In the genomic region with DNA sequence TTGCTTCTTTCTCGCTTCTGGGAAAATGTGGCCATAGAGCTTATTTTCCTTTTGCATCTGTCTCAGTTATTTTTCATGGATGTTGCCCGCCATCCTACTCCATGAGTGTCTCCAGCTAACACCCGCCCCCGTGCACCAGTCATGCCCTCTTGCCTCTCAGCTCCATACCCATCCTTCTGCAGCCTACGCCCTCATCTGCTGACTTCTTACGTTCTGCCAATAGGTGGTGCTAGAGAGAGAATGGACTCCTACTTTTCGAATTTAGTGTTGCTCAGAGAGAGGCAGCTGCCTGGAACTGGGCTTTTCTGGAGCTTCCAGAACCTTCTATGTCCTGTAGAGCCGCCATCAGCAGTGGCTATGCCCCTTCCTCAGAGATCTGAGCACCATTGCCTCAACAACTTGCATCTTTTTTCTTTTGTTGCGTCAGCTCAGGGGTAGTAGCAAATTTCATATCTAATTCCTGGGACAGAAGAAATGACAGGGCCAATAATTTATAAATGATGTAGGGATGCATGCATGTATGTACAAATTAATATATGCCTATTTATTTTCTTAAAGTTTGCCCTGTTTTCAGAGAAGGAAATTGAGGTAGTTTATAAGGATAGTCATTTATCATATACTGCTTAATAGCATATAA, we compare ENCODE assay signal across 1 cellular context.
TF ChIP-seq lines count a peak whose summit lies in the region.

No MANE protein-coding gene starts in this region.

TF ChIP-seq in H1, 55 proteins besides CTCF, POLR2A, EP300 and RAD21 (continued from another document):
- TF ChIP-seq, protein P1, sequence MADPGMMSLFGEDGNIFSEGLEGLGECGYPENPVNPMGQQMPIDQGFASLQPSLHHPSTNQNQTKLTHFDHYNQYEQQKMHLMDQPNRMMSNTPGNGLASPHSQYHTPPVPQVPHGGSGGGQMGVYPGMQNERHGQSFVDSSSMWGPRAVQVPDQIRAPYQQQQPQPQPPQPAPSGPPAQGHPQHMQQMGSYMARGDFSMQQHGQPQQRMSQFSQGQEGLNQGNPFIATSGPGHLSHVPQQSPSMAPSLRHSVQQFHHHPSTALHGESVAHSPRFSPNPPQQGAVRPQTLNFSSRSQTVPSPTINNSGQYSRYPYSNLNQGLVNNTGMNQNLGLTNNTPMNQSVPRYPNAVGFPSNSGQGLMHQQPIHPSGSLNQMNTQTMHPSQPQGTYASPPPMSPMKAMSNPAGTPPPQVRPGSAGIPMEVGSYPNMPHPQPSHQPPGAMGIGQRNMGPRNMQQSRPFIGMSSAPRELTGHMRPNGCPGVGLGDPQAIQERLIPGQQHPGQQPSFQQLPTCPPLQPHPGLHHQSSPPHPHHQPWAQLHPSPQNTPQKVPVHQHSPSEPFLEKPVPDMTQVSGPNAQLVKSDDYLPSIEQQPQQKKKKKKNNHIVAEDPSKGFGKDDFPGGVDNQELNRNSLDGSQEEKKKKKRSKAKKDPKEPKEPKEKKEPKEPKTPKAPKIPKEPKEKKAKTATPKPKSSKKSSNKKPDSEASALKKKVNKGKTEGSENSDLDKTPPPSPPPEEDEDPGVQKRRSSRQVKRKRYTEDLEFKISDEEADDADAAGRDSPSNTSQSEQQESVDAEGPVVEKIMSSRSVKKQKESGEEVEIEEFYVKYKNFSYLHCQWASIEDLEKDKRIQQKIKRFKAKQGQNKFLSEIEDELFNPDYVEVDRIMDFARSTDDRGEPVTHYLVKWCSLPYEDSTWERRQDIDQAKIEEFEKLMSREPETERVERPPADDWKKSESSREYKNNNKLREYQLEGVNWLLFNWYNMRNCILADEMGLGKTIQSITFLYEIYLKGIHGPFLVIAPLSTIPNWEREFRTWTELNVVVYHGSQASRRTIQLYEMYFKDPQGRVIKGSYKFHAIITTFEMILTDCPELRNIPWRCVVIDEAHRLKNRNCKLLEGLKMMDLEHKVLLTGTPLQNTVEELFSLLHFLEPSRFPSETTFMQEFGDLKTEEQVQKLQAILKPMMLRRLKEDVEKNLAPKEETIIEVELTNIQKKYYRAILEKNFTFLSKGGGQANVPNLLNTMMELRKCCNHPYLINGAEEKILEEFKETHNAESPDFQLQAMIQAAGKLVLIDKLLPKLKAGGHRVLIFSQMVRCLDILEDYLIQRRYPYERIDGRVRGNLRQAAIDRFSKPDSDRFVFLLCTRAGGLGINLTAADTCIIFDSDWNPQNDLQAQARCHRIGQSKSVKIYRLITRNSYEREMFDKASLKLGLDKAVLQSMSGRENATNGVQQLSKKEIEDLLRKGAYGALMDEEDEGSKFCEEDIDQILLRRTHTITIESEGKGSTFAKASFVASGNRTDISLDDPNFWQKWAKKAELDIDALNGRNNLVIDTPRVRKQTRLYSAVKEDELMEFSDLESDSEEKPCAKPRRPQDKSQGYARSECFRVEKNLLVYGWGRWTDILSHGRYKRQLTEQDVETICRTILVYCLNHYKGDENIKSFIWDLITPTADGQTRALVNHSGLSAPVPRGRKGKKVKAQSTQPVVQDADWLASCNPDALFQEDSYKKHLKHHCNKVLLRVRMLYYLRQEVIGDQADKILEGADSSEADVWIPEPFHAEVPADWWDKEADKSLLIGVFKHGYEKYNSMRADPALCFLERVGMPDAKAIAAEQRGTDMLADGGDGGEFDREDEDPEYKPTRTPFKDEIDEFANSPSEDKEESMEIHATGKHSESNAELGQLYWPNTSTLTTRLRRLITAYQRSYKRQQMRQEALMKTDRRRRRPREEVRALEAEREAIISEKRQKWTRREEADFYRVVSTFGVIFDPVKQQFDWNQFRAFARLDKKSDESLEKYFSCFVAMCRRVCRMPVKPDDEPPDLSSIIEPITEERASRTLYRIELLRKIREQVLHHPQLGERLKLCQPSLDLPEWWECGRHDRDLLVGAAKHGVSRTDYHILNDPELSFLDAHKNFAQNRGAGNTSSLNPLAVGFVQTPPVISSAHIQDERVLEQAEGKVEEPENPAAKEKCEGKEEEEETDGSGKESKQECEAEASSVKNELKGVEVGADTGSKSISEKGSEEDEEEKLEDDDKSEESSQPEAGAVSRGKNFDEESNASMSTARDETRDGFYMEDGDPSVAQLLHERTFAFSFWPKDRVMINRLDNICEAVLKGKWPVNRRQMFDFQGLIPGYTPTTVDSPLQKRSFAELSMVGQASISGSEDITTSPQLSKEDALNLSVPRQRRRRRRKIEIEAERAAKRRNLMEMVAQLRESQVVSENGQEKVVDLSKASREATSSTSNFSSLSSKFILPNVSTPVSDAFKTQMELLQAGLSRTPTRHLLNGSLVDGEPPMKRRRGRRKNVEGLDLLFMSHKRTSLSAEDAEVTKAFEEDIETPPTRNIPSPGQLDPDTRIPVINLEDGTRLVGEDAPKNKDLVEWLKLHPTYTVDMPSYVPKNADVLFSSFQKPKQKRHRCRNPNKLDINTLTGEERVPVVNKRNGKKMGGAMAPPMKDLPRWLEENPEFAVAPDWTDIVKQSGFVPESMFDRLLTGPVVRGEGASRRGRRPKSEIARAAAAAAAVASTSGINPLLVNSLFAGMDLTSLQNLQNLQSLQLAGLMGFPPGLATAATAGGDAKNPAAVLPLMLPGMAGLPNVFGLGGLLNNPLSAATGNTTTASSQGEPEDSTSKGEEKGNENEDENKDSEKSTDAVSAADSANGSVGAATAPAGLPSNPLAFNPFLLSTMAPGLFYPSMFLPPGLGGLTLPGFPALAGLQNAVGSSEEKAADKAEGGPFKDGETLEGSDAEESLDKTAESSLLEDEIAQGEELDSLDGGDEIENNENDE (IDR thresholded peaks at IDR 0.05; ENCODE audit: insufficient replicate concordance, low read length) = no peak
